Comparison of ENCODE assay signal across 1 cellular context in genomic region chr17:48513097-48513496, GRCh38.
TF ChIP-seq lines count a peak whose summit lies in the region.

No MANE protein-coding gene starts in this region.

TF ChIP-seq in GM12878, 131 proteins besides CTCF, POLR2A, EP300 and RAD21 (continued from another document):
- TF ChIP-seq PKNOX1 (IDR thresholded peaks at IDR 0.05): no peak
- TF ChIP-seq FOXM1 (IDR thresholded peaks at IDR 0.05; ENCODE audit: low read depth, low read length): no peak
- no peak for TF ChIP-seq RCOR1 (conservative IDR thresholded peaks at IDR 0.05; ENCODE audit: low read depth, low read length)
- no peak for TF ChIP-seq SKIL (IDR thresholded peaks at IDR 0.05; ENCODE audit: low read depth, poor library complexity, severe bottlenecking)
- TF ChIP-seq WRNIP1 (IDR thresholded peaks at IDR 0.05; ENCODE audit: borderline replicate concordance, low read depth, low read length): no peak
- TF ChIP-seq SMAD1 (IDR thresholded peaks at IDR 0.05; ENCODE audit: low read depth, partially characterized antibody): no peak
- TF ChIP-seq LARP7 (IDR thresholded peaks at IDR 0.05): no peak
- peak; percentile 28; the same call in 1 of the 2 replicates for TF ChIP-seq NBN (IDR thresholded peaks at IDR 0.05)
- no peak for TF ChIP-seq NKRF (conservative IDR thresholded peaks at IDR 0.05)
- no peak for TF ChIP-seq SMARCA5 (IDR thresholded peaks at IDR 0.05)
- no peak for TF ChIP-seq USF2 (IDR thresholded peaks at IDR 0.05; ENCODE audit: borderline replicate concordance, low read depth, low read length)
- no peak for TF ChIP-seq MTA3 (IDR thresholded peaks at IDR 0.05; ENCODE audit: borderline replicate concordance, low read length)
- no peak for TF ChIP-seq STAT1 (conservative IDR thresholded peaks at IDR 0.05)
- TF ChIP-seq EED (IDR thresholded peaks at IDR 0.05; ENCODE audit: low read depth): peak; percentile 46; the same call in 1 of the 2 replicates
- no peak for TF ChIP-seq ZBTB4 (CRISPR knock-in tag; IDR thresholded peaks at IDR 0.05)
- no peak for TF ChIP-seq YBX1 (IDR thresholded peaks at IDR 0.05)
- no peak for TF ChIP-seq STAT3 (IDR thresholded peaks at IDR 0.05; ENCODE audit: low read depth, low read length)
- TF ChIP-seq HSF1 (IDR thresholded peaks at IDR 0.05; ENCODE audit: low read depth, low read length): no peak
- no peak for TF ChIP-seq ESRRA (IDR thresholded peaks at IDR 0.05; ENCODE audit: low read length)
- TF ChIP-seq TAF1 (IDR thresholded peaks at IDR 0.05; ENCODE audit: borderline replicate concordance, low read depth, low read length): no peak
- TF ChIP-seq SP1 (IDR thresholded peaks at IDR 0.05; ENCODE audit: low read depth, low read length): no peak
- no peak for TF ChIP-seq ELK1 (IDR thresholded peaks at IDR 0.05; ENCODE audit: low read depth, low read length)
- no peak for TF ChIP-seq FOS (IDR thresholded peaks at IDR 0.05; ENCODE audit: borderline replicate concordance, extremely low read depth, insufficient read length)
- no peak for TF ChIP-seq SIX5 (IDR thresholded peaks at IDR 0.05; ENCODE audit: low read depth, low read length, severe bottlenecking)
- TF ChIP-seq NRF1 (conservative IDR thresholded peaks at IDR 0.05; ENCODE audit: low read depth, low read length): no peak
- TF ChIP-seq MTA2 (IDR thresholded peaks at IDR 0.05; ENCODE audit: low read depth): no peak
- TF ChIP-seq BCL11A (IDR thresholded peaks at IDR 0.05; ENCODE audit: low read depth, low read length): no peak
- TF ChIP-seq CBX5 (IDR thresholded peaks at IDR 0.05; ENCODE audit: low read depth): no peak
- TF ChIP-seq ATF3 (IDR thresholded peaks at IDR 0.05; ENCODE audit: borderline replicate concordance, extremely low read depth, low read depth, low read length): no peak
- TF ChIP-seq ZNF384 (IDR thresholded peaks at IDR 0.05; ENCODE audit: borderline replicate concordance, low read depth, low read length): no peak
- TF ChIP-seq BMI1 (IDR thresholded peaks at IDR 0.05; ENCODE audit: borderline replicate concordance): no peak
- no peak for TF ChIP-seq ASH2L (IDR thresholded peaks at IDR 0.05; ENCODE audit: borderline replicate concordance, low read depth)
- TF ChIP-seq RAD51 (IDR thresholded peaks at IDR 0.05): no peak
TF ChIP-seq in GM12878: peak in this region for 9.
